In the genomic region with DNA sequence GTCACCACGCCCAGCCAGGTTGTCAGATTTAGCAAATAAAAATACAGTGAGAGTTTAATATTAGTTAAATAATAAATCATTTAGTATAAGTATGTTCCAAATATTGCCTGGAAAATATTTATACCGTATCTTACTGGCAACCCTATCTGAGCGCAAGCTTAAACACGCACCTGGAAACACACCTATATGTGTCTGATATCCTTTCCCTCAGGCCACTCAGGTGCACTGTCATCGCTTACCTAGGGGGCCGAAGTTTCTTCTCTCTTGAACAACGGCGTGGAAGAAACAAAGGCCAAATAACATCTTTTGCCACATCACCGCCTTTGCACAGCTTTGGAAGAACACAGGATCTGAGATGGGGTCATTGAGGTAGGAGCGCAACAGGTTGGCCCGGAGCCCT, we compare ENCODE assay signal across 25 cellular contexts.
"Had no signal": no experiment of that assay in that cellular context is flagged by ENCODE, and none has a peak within 500 bp of the region (broad histone marks: within the 10 kb centered on the region; RNA-seq: fewer than 3 reads in every experiment).

No MANE protein-coding gene starts in this region.

- H3K9me3 ChIP-seq: neutrophil, pancreas, psoas muscle, right lobe of liver, sigmoid colon, suprapubic skin, testis, tibial artery, transverse colon, upper lobe of right lung, uterus had no signal

- H3K4me1 ChIP-seq: pancreas, psoas muscle, right lobe of liver, sigmoid colon, suprapubic skin, testis, transverse colon, upper lobe of right lung, uterus had no signal

- H3K36me3 ChIP-seq: neutrophil, pancreas, right lobe of liver, sigmoid colon, suprapubic skin, tibial artery, transverse colon, upper lobe of right lung, uterus had no signal

- H3K27me3 ChIP-seq: neutrophil, pancreas, right lobe of liver, sigmoid colon, suprapubic skin, testis, tibial artery, transverse colon, upper lobe of right lung, uterus had no signal

- H3K4me3 ChIP-seq: pancreas, psoas muscle, right lobe of liver, sigmoid colon, suprapubic skin, testis, tibial artery, transverse colon, upper lobe of right lung, uterus had no signal

- DNase-seq: naive thymus-derived CD8-positive, alpha-beta T cell; nephron progenitor cell; nucleus accumbens; pancreas; psoas muscle; right cardiac atrium; right lobe of liver; sigmoid colon; small intestine; stimulated activated CD4-positive, alpha-beta T cell treated with anti-CD3 and anti-CD28 coated beads, Interleukin-15, amount 100 ng/mL, for 24 hours; stimulated activated CD4-positive, alpha-beta T cell treated with anti-CD3 and anti-CD28 coated beads, Interleukin-2, amount 100 ng/mL, for 24 hours; stimulated activated CD4-positive, alpha-beta T cell treated with anti-CD3 and anti-CD28 coated beads, Interleukin-2, amount 100 ng/mL, for 48 hours; stimulated activated CD4-positive, alpha-beta T cell treated with anti-CD3 and anti-CD28 coated beads, Interleukin-4, amount 100 ng/mL, for 24 hours; stimulated activated naive B cell treated with anti-CD40 and anti-IgM and Interleukin-4, amounts not matched to agents 10 μg/mL and 1 μg/mL and 100 μg/mL, for 72 hours; stimulated activated naive CD4-positive, alpha-beta T cell treated with Interleukin-2 at 50 U/mL for 16 hours; substantia nigra; testis; tibial artery; transverse colon; upper lobe of right lung; uterus had no signal

- H3K27ac ChIP-seq: neutrophil, pancreas, psoas muscle, right lobe of liver, sigmoid colon, suprapubic skin, testis, tibial artery, transverse colon, upper lobe of right lung, uterus had no signal

- FAIRE-seq: pancreas, small intestine had no signal

- ATAC-seq: naive thymus-derived CD8-positive, alpha-beta T cell; natural killer cell treated with Interleukin-12 subunit alpha and Interleukin-12 subunit beta and Interleukin-15 and Interleukin-18, amount 100 ng/mL, for 72 hours; pancreas; psoas muscle; right cardiac atrium; right lobe of liver; stimulated activated effector memory CD8-positive, alpha-beta T cell treated with anti-CD3 and anti-CD28 coated beads, Interleukin-12 subunit alpha, Interleukin-12 subunit beta, amount 100 ng/mL, for 72 hours; upper lobe of right lung had no signal
